ENCODE assay signal across 16 cellular contexts in the genomic region with DNA sequence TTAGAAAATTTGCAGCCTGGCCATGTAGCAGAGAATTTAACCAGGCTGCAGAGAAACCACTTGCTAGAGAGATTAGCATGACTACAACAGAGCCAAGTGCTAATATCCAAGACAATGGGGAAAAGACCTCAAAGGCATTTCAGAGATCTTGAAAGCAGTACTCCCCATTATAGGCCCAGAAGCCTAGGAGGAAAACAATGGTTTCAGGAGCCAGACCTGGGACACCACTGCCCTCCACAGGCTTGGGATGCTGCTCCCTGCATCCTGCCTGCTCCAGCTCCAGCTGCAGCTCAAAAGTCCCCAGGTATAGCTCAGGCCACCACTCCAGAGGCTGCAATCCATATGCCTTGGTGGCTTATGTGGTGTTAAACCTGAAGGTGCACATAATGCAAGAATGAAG.
DNase-seq lines count a peak whose midpoint lies in the region; ATAC-seq and TF ChIP-seq lines count a peak whose summit lies in the region.
"Had no signal": no experiment of that assay in that cellular context is flagged by ENCODE, and none has a peak within 500 bp of the region (broad histone marks: within the 10 kb centered on the region; RNA-seq: fewer than 3 reads in every experiment).

No MANE protein-coding gene starts in this region.

- DNase-seq in AG08395 (ENCODE audit: low spot score) (peak; percentile 36), GM23338 (ENCODE audit: low spot score) (peak; percentile 88), astrocyte of the hippocampus (ENCODE audit: low read depth, low spot score) (peak; percentile 36), iPS DF 4.7 (ENCODE audit: extremely low read depth, low spot score) (peak; percentile 80), SKM-1 treated with dmso at 0.1 percent for 144 hours (lab: John Stamatoyannopoulos, UW; ENCODE audit: unreplicated experiment) (no peak), SHP77 (lab: John Stamatoyannopoulos, UW) (no peak)
- DNase-seq: activated T-cell treated with anti-CD3 and anti-CD28 coated beads, Interleukin-2, amount 50 U/mL, for 24 hours; adrenal gland; kidney; NCI-H1436 treated with DMSO at 0.1 percent for 48 hours; psoas muscle; T-helper 1 cell had no signal

- peaks cover 14% of the 10 kb centered on the region for H3K36me3 Mint-ChIP-seq in GM23338 (ENCODE audit: low read depth)

- peaks cover 15% of the 10 kb centered on the region for H3K9me3 Mint-ChIP-seq in GM23338
- H3K9me3 Mint-ChIP-seq: activated T-cell treated with anti-CD3 and anti-CD28 coated beads, Interleukin-2, amount 50 U/mL, for 24 hours had no signal

- H3K4me1 ChIP-seq in GM23338 (ENCODE audit: insufficient read depth), result peaks cover 10% of the 10 kb centered on the region; the same call in 1 of the 2 replicates

- ATAC-seq in GM23338 (peak; percentile 100), HG03378 (IDR thresholded peaks at IDR 0.05; ENCODE audit: unreplicated experiment) (no peak), GM19455 (IDR thresholded peaks at IDR 0.05; ENCODE audit: unreplicated experiment) (no peak)
- ATAC-seq: psoas muscle had no signal

- no peak overlapping the region for H3K4me3 ChIP-seq in GM23338
- H3K4me3 ChIP-seq: adrenal gland, psoas muscle, thoracic aorta had no signal

- H3K36me3 ChIP-seq in GM23338 (ENCODE audit: insufficient read depth), result no peaks in the 10 kb centered on the region
- H3K36me3 ChIP-seq: adrenal gland, thoracic aorta had no signal

- H3K27ac Mint-ChIP-seq in GM23338, result no peak overlapping the region
- H3K27ac Mint-ChIP-seq: activated T-cell treated with anti-CD3 and anti-CD28 coated beads, Interleukin-2, amount 50 U/mL, for 24 hours; B cell had no signal

- peak; percentile 49 to 63 for TF ChIP-seq CTCF in GM23338 (conservative IDR thresholded peaks at IDR 0.05; ENCODE audit: low read depth in 2 of 2)

- no peaks in the 10 kb centered on the region for H3K79me2 ChIP-seq in GM23338 (replicated peaks; ENCODE audit: insufficient read depth)

- H3K27me3 ChIP-seq in GM23338 (ENCODE audit: insufficient read depth), result no peaks in the 10 kb centered on the region
- H3K27me3 ChIP-seq: adrenal gland had no signal

- peaks cover 10% of the 10 kb centered on the region for H3K27me3 Mint-ChIP-seq in GM23338 (ENCODE audit: insufficient read depth, low read depth, poor library complexity)

- H3K4me1 Mint-ChIP-seq in GM23338, result peaks cover 18% of the 10 kb centered on the region
- H3K4me1 Mint-ChIP-seq: B cell had no signal

- H3K4me3 Mint-ChIP-seq in GM23338, result no peak overlapping the region
- H3K4me3 Mint-ChIP-seq: activated T-cell treated with anti-CD3 and anti-CD28 coated beads, Interleukin-2, amount 50 U/mL, for 24 hours; B cell had no signal

- no peak overlapping the region for H2AFZ ChIP-seq in GM23338

- H3F3A ChIP-seq in GM23338 (replicated peaks; ENCODE audit: low read depth), result no peaks in the 10 kb centered on the region

- peaks cover 14% of the 10 kb centered on the region; the same call in 1 of the 2 replicates for H3K9me2 ChIP-seq in GM23338 (ENCODE audit: insufficient read depth)

- H3K27ac ChIP-seq in GM23338 (ENCODE audit: low read depth), result no peak overlapping the region
- H3K27ac ChIP-seq: adrenal gland, psoas muscle, thoracic aorta had no signal

- peak overlapping the region; percentile 50 for H3K4me2 ChIP-seq in GM23338

- H4K20me1 ChIP-seq in GM23338 (replicated peaks; ENCODE audit: insufficient read depth), result no peaks in the 10 kb centered on the region

TF ChIP-seq in GM23338, 12 proteins besides CTCF, POLR2A, EP300 and RAD21:
- TF ChIP-seq NANOG (IDR thresholded peaks at IDR 0.05; ENCODE audit: borderline replicate concordance), result peak; percentile 45
- no peak for TF ChIP-seq CREB1 (CRISPR knock-in tag; IDR thresholded peaks at IDR 0.05; ENCODE audit: low read depth)
- TF ChIP-seq, protein P1, sequence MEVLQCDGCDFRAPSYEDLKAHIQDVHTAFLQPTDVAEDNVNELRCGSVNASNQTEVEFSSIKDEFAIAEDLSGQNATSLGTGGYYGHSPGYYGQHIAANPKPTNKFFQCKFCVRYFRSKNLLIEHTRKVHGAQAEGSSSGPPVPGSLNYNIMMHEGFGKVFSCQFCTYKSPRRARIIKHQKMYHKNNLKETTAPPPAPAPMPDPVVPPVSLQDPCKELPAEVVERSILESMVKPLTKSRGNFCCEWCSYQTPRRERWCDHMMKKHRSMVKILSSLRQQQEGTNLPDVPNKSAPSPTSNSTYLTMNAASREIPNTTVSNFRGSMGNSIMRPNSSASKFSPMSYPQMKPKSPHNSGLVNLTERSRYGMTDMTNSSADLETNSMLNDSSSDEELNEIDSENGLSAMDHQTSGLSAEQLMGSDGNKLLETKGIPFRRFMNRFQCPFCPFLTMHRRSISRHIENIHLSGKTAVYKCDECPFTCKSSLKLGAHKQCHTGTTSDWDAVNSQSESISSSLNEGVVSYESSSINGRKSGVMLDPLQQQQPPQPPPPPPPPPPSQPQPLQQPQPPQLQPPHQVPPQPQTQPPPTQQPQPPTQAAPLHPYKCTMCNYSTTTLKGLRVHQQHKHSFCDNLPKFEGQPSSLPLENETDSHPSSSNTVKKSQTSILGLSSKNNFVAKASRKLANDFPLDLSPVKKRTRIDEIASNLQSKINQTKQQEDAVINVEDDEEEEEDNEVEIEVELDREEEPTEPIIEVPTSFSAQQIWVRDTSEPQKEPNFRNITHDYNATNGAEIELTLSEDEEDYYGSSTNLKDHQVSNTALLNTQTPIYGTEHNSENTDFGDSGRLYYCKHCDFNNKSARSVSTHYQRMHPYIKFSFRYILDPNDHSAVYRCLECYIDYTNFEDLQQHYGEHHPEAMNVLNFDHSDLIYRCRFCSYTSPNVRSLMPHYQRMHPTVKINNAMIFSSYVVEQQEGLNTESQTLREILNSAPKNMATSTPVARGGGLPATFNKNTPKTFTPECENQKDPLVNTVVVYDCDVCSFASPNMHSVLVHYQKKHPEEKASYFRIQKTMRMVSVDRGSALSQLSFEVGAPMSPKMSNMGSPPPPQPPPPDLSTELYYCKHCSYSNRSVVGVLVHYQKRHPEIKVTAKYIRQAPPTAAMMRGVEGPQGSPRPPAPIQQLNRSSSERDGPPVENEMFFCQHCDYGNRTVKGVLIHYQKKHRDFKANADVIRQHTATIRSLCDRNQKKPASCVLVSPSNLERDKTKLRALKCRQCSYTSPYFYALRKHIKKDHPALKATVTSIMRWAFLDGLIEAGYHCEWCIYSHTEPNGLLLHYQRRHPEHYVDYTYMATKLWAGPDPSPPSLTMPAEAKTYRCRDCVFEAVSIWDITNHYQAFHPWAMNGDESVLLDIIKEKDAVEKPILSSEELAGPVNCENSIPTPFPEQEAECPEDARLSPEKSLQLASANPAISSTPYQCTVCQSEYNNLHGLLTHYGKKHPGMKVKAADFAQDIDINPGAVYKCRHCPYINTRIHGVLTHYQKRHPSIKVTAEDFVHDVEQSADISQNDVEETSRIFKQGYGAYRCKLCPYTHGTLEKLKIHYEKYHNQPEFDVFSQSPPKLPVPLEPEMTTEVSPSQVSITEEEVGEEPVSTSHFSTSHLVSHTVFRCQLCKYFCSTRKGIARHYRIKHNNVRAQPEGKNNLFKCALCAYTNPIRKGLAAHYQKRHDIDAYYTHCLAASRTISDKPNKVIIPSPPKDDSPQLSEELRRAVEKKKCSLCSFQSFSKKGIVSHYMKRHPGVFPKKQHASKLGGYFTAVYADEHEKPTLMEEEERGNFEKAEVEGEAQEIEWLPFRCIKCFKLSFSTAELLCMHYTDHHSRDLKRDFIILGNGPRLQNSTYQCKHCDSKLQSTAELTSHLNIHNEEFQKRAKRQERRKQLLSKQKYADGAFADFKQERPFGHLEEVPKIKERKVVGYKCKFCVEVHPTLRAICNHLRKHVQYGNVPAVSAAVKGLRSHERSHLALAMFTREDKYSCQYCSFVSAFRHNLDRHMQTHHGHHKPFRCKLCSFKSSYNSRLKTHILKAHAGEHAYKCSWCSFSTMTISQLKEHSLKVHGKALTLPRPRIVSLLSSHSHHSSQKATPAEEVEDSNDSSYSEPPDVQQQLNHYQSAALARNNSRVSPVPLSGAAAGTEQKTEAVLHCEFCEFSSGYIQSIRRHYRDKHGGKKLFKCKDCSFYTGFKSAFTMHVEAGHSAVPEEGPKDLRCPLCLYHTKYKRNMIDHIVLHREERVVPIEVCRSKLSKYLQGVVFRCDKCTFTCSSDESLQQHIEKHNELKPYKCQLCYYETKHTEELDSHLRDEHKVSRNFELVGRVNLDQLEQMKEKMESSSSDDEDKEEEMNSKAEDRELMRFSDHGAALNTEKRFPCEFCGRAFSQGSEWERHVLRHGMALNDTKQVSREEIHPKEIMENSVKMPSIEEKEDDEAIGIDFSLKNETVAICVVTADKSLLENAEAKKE (CRISPR knock-in tag; IDR thresholded peaks at IDR 0.05), result peak; percentile 82; the same call in 1 of the 2 replicates
- TF ChIP-seq, protein P2, sequence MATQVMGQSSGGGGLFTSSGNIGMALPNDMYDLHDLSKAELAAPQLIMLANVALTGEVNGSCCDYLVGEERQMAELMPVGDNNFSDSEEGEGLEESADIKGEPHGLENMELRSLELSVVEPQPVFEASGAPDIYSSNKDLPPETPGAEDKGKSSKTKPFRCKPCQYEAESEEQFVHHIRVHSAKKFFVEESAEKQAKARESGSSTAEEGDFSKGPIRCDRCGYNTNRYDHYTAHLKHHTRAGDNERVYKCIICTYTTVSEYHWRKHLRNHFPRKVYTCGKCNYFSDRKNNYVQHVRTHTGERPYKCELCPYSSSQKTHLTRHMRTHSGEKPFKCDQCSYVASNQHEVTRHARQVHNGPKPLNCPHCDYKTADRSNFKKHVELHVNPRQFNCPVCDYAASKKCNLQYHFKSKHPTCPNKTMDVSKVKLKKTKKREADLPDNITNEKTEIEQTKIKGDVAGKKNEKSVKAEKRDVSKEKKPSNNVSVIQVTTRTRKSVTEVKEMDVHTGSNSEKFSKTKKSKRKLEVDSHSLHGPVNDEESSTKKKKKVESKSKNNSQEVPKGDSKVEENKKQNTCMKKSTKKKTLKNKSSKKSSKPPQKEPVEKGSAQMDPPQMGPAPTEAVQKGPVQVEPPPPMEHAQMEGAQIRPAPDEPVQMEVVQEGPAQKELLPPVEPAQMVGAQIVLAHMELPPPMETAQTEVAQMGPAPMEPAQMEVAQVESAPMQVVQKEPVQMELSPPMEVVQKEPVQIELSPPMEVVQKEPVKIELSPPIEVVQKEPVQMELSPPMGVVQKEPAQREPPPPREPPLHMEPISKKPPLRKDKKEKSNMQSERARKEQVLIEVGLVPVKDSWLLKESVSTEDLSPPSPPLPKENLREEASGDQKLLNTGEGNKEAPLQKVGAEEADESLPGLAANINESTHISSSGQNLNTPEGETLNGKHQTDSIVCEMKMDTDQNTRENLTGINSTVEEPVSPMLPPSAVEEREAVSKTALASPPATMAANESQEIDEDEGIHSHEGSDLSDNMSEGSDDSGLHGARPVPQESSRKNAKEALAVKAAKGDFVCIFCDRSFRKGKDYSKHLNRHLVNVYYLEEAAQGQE (IDR thresholded peaks at IDR 0.05; ENCODE audit: unreplicated experiment), result no peak

Comparison
In these comparisons a context has a peak if more than half of its experiments do, and no peak if none do; other contexts are left out.
1. DNase-seq: peak in AG08395 (single experiment), GM23338 (single experiment), astrocyte of the hippocampus (single experiment) and iPS DF 4.7 (single experiment); none in SKM-1 treated with dmso at 0.1 percent for 144 hours (single experiment) and SHP77 (0 of 2).